ENCODE assay signal across 9 cellular contexts in the genomic region with DNA sequence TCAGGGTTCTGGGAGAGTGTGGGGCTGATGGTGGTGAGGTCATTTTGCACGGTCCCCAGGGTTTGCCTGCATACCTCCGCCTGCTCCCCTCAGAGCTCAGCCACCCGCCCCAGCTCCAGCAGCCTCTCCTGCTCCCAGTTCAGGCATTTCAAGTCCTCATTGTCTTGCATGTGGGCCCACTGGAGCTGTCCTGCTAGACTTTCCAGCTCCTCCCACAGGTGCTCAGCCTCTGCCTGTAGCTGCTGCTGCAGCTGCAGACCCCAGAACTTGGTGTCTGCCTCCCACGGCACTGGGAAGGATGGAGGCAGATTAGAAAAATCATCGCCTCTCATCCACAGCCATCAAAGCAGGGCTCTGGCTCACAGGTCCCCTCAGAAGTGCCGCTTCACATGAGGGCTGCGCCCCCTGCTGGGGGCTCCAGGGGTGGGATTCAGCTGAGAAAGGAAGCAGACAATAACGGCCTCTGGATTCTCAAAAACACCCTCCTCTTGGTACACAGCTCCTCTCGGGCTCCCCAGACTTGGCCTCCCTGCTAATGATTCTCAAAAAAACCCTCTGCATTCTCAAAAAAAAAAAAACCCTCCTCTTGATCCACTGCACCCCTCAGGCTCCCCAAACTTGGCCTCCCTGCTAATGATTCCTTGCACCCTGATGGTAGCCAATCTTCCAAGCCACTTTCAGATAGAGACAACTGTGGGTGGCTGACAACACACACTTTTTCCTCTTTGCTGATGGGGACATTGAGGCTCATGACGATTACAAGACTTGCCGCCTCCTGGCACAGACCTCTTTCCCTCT.
A peak's percentile ranks its signal among the peaks of the same experiment; 100 is the strongest.
DNase-seq lines count a peak whose midpoint lies in the region; ATAC-seq and TF ChIP-seq lines count a peak whose summit lies in the region.
"Had no signal": no experiment of that assay in that cellular context is flagged by ENCODE, and none has a peak within 500 bp of the region (broad histone marks: within the 10 kb centered on the region; RNA-seq: fewer than 3 reads in every experiment).

No MANE protein-coding gene starts in this region.

- peak; percentile 90 for TF ChIP-seq CTCF in NB4 (IDR thresholded peaks at IDR 0.05; ENCODE audit: low read depth, low read length)

- H3K4me3 ChIP-seq in NB4 (ENCODE audit: low read depth, low read length): no peak overlapping the region
- H3K4me3 ChIP-seq: BLaER1 treated with 17β-estradiol and CSF1 and Interleukin-3, amounts not matched to agents 10 nM and 100 nM had no signal

- TF ChIP-seq POLR2A in NB4 (IDR thresholded peaks at IDR 0.05; ENCODE audit: extremely low read depth, insufficient read length): no peak

- DNase-seq in NCI-H1436 (lab: John Stamatoyannopoulos, UW) (peak; percentile 40), NCI-H1436 treated with DMSO at 0.1 percent for 48 hours (lab: John Stamatoyannopoulos, UW) (no peak), NB4 (ENCODE audit: low read depth) (peak; percentile 54), dedifferentiated amniotic fluid mesenchymal stem cell (ENCODE audit: extremely low spot score) (peak; percentile 46), lung microvascular endothelial cell (ENCODE audit: low read depth in 2 of 2) (peak; percentile 79 to 88)
- peak; percentile 58 to 62 for DNase-seq in activated CD4-positive, alpha-beta T cell treated with anti-CD3 and anti-CD28 coated beads for 24 hours (ENCODE audit: low read depth in 2 of 2)
- DNase-seq in stimulated activated CD8-positive, alpha-beta memory T cell treated with anti-CD3 and anti-CD28 coated beads, Interleukin-2, amount 100 ng/mL, for 48 hours (ENCODE audit: low read depth in 2 of 2): peak; percentile 64 to 66

- ATAC-seq in GM19395 (IDR thresholded peaks at IDR 0.05; ENCODE audit: unreplicated experiment): no peak
